In genomic region chr5:35902032-35902681, GRCh38 we compare ENCODE assay signal across 12 cellular contexts. TPM values are rescaled to one million over a fixed set of nuclear protein-coding genes. Genes with fewer than 3 reads are reported as not detected.
DNase-seq lines count a peak whose midpoint lies in the region; ATAC-seq, FAIRE-seq and TF ChIP-seq lines count a peak whose summit lies in the region.
"Had no signal": no experiment of that assay in that cellular context is flagged by ENCODE, and none has a peak within 500 bp of the region (broad histone marks: within the 10 kb centered on the region; RNA-seq: fewer than 3 reads in every experiment).

No MANE protein-coding gene starts in this region.

- no peak overlapping the region for H3K9ac ChIP-seq in kidney (ENCODE audit: low read length in 2 of 2)

- no peak overlapping the region for H3K4me3 Mint-ChIP-seq in activated T-cell treated with anti-CD3 and anti-CD28 coated beads, Interleukin-2, amount 50 U/mL, for 4 hours
- no peak overlapping the region for H3K4me3 Mint-ChIP-seq in stimulated activated naive B cell treated with anti-CD40 and anti-IgM and Interleukin-4, amounts not matched to agents 10 μg/mL and 1 μg/mL and 100 μg/mL, for 72 hours
- H3K4me3 Mint-ChIP-seq: stimulated activated memory B cell treated with anti-CD40 and anti-IgM and Interleukin-4, amounts not matched to agents 10 μg/mL and 1 μg/mL and 100 μg/mL, for 72 hours had no signal

- H3K9me3 Mint-ChIP-seq in activated T-cell treated with anti-CD3 and anti-CD28 coated beads, Interleukin-2, amount 50 U/mL, for 4 hours: no peaks in the 10 kb centered on the region
- no peaks in the 10 kb centered on the region for H3K9me3 Mint-ChIP-seq in stimulated activated naive B cell treated with anti-CD40 and anti-IgM and Interleukin-4, amounts not matched to agents 10 μg/mL and 1 μg/mL and 100 μg/mL, for 72 hours
- H3K9me3 Mint-ChIP-seq: stimulated activated memory B cell treated with anti-CD40 and anti-IgM and Interleukin-4, amounts not matched to agents 10 μg/mL and 1 μg/mL and 100 μg/mL, for 72 hours had no signal

- no peaks in the 10 kb centered on the region for H3K27me3 Mint-ChIP-seq in activated T-cell treated with anti-CD3 and anti-CD28 coated beads, Interleukin-2, amount 50 U/mL, for 4 hours (ENCODE audit: low read depth)
- H3K27me3 Mint-ChIP-seq in stimulated activated naive B cell treated with anti-CD40 and anti-IgM and Interleukin-4, amounts not matched to agents 10 μg/mL and 1 μg/mL and 100 μg/mL, for 72 hours: no peaks in the 10 kb centered on the region

- ATAC-seq in activated T-cell treated with anti-CD3 and anti-CD28 coated beads, Interleukin-2, amount 50 U/mL, for 4 hours: peak; percentile 47 to 53
- ATAC-seq in HG02623 (IDR thresholded peaks at IDR 0.05; ENCODE audit: unreplicated experiment) (peak; percentile 59), SK-N-SH treated with all-trans-retinoic acid at 6 μM for 48 hours (no peak)
- peak; percentile 44 to 53 for ATAC-seq in stimulated activated naive B cell treated with anti-CD40 and anti-IgM and Interleukin-4, amounts not matched to agents 10 μg/mL and 1 μg/mL and 100 μg/mL, for 72 hours (replicated peaks)
- ATAC-seq: stimulated activated memory B cell treated with anti-CD40 and anti-IgM and Interleukin-4, amounts not matched to agents 10 μg/mL and 1 μg/mL and 100 μg/mL, for 72 hours had no signal

- H3K4me1 Mint-ChIP-seq in activated T-cell treated with anti-CD3 and anti-CD28 coated beads, Interleukin-2, amount 50 U/mL, for 4 hours (ENCODE audit: low read depth): peaks cover 66% of the 10 kb centered on the region
- peaks cover 18 to 70% of the 10 kb centered on the region in 2 donors for H3K4me1 Mint-ChIP-seq in stimulated activated naive B cell treated with anti-CD40 and anti-IgM and Interleukin-4, amounts not matched to agents 10 μg/mL and 1 μg/mL and 100 μg/mL, for 72 hours
- H3K4me1 Mint-ChIP-seq: stimulated activated memory B cell treated with anti-CD40 and anti-IgM and Interleukin-4, amounts not matched to agents 10 μg/mL and 1 μg/mL and 100 μg/mL, for 72 hours had no signal

- intact Hi-C loops in kidney (cut with DNase I): no loop called here

- H3K27ac Mint-ChIP-seq in stimulated activated naive B cell treated with anti-CD40 and anti-IgM and Interleukin-4, amounts not matched to agents 10 μg/mL and 1 μg/mL and 100 μg/mL, for 72 hours: no peak overlapping the region
- H3K27ac Mint-ChIP-seq: stimulated activated memory B cell treated with anti-CD40 and anti-IgM and Interleukin-4, amounts not matched to agents 10 μg/mL and 1 μg/mL and 100 μg/mL, for 72 hours had no signal

- peaks cover 0 to 4% of the 10 kb centered on the region in 2 donors for H3K9me3 ChIP-seq in kidney (ENCODE audit: control insufficient read depth in 1 of 2, low read length in 2 of 2)

- no peak for TF ChIP-seq CTCF in kidney (IDR thresholded peaks at IDR 0.05; ENCODE audit: borderline replicate concordance, extremely low read depth, insufficient read depth)

- H3K4me3 ChIP-seq in kidney (ENCODE audit: low read length in 2 of 2): no peak overlapping the region
- H3K4me3 ChIP-seq: HAP-1 had no signal

- DNase-seq in activated T-cell treated with anti-CD3 and anti-CD28 coated beads, Interleukin-2, amount 50 U/mL, for 4 hours: no peak
- no peak for DNase-seq in activated T-cell treated with anti-CD3 and anti-CD28 coated beads, Interleukin-2, amount 50 U/mL, for 1 hour
- DNase-seq in RPMI7951 (ENCODE audit: low read depth): peak; percentile 41
- DNase-seq in stimulated activated naive B cell treated with anti-CD40 and anti-IgM and Interleukin-4, amounts not matched to agents 10 μg/mL and 1 μg/mL and 100 μg/mL, for 72 hours: no peak
- DNase-seq in stimulated activated naive CD4-positive, alpha-beta T cell treated with Interleukin-2 at 50 U/mL for 16 hours (lab: John Stamatoyannopoulos, UW): no peak
- no peak for DNase-seq in kidney
- DNase-seq: AML-193, NCI-H748 treated with DMSO at 0.1 percent for 48 hours had no signal

- H3K36me3 ChIP-seq in kidney (ENCODE audit: control insufficient read depth in 1 of 2, insufficient read depth in 2 of 2, low read length in 2 of 2): no peaks in the 10 kb centered on the region
- H3K36me3 ChIP-seq: HAP-1 had no signal

- no peaks in the 10 kb centered on the region for H3K36me3 Mint-ChIP-seq in activated T-cell treated with anti-CD3 and anti-CD28 coated beads, Interleukin-2, amount 50 U/mL, for 4 hours (ENCODE audit: insufficient read depth)
- H3K36me3 Mint-ChIP-seq in stimulated activated naive B cell treated with anti-CD40 and anti-IgM and Interleukin-4, amounts not matched to agents 10 μg/mL and 1 μg/mL and 100 μg/mL, for 72 hours: no peaks in the 10 kb centered on the region
- H3K36me3 Mint-ChIP-seq: stimulated activated memory B cell treated with anti-CD40 and anti-IgM and Interleukin-4, amounts not matched to agents 10 μg/mL and 1 μg/mL and 100 μg/mL, for 72 hours had no signal

- H3K4me1 ChIP-seq in kidney (ENCODE audit: control insufficient read depth in 1 of 2, insufficient read depth in 1 of 2, low read depth in 1 of 2, low read length in 2 of 2): no peaks in the 10 kb centered on the region
- H3K4me1 ChIP-seq: HAP-1 had no signal

- H3K27ac ChIP-seq in kidney (ENCODE audit: low read depth in 2 of 2, low read length in 2 of 2): no peak overlapping the region

- no peak for FAIRE-seq in kidney (lab: Jason Lieb, UNC)

TF ChIP-seq in SK-N-SH treated with all-trans-retinoic acid at 6 μM for 48 hours, 23 proteins besides CTCF, POLR2A, EP300 and RAD21 (continues in another document):
- TF ChIP-seq CSRNP3 (CRISPR knock-in tag; IDR thresholded peaks at IDR 0.05) (no peak), BACH2 (CRISPR knock-in tag; IDR thresholded peaks at IDR 0.05; ENCODE audit: borderline replicate concordance) (no peak), ZFP30 (CRISPR knock-in tag; IDR thresholded peaks at IDR 0.05) (no peak), SNAI2 (CRISPR knock-in tag; IDR thresholded peaks at IDR 0.05) (no peak), CREB5 (CRISPR knock-in tag; IDR thresholded peaks at IDR 0.05; ENCODE audit: low read depth) (no peak), ARNTL (CRISPR knock-in tag; IDR thresholded peaks at IDR 0.05; ENCODE audit: borderline replicate concordance, low read depth) (no peak), RARB (CRISPR knock-in tag; IDR thresholded peaks at IDR 0.05) (no peak), OSR1 (CRISPR knock-in tag; IDR thresholded peaks at IDR 0.05) (no peak), TSHZ2 (CRISPR knock-in tag; IDR thresholded peaks at IDR 0.05) (no peak), GLIS3 (CRISPR knock-in tag; IDR thresholded peaks at IDR 0.05) (no peak), ZNF565 (CRISPR knock-in tag; conservative IDR thresholded peaks at IDR 0.05; ENCODE audit: low read depth) (no peak)

RNA-seq across cellular contexts. Expression of gene CAPSL, which starts 36.3 kb away (rescaled TPM):
- total RNA-seq in activated T-cell treated with anti-CD3 and anti-CD28 coated beads, Interleukin-2, amount 50 U/mL, for 4 hours: under 1 TPM; 0.30 to 0.87 (median 0.40) TPM
- not detected in 2 replicates for total RNA-seq in RPMI7951 (2014; rRNA removed; shearing (Covaris generic))
- total RNA-seq in kidney: 1.9 TPM
- polyA plus RNA-seq in kidney (ENCODE audit: insufficient read depth, low read depth, low replicate concordance): 4.3 TPM

RNA-seq across cellular contexts. Expression of gene IL7R, which starts 45.5 kb away (rescaled TPM):
- 10 to 100 TPM; 53.5 to 65.8 (median 54.7) TPM for total RNA-seq in activated T-cell treated with anti-CD3 and anti-CD28 coated beads, Interleukin-2, amount 50 U/mL, for 4 hours
- 1.6 and 2.0 TPM in 2 replicates for total RNA-seq in RPMI7951 (2014; rRNA removed; shearing (Covaris generic))
- 53.7 TPM for total RNA-seq in kidney
- 0.34 TPM for polyA plus RNA-seq in kidney (ENCODE audit: insufficient read depth, low read depth, low replicate concordance)

Comparison
In these comparisons a context has a peak if more than half of its experiments do, and no peak if none do; other contexts are left out.
1. RNA of gene IL7R, which starts 45.5 kb away (total RNA-seq): 53.5 to 65.8 TPM in activated T-cell treated with anti-CD3 and anti-CD28 coated beads, Interleukin-2, amount 50 U/mL, for 4 hours and 53.7 TPM in kidney (single experiment); 1.6 to 2.0 TPM in RPMI7951; every median in the first group is over 10 times any median in the second.